Comparison of ENCODE assay signal across 1 cellular context in genomic region chr20:17720755-17721154, GRCh38.
TF ChIP-seq lines count a peak whose summit lies in the region.

No MANE protein-coding gene starts in this region.

TF ChIP-seq in HepG2, 621 proteins besides CTCF, POLR2A, EP300 and RAD21:
- TF ChIP-seq ZNF570 (CRISPR knock-in tag; IDR thresholded peaks at IDR 0.05; ENCODE audit: borderline replicate concordance) (no peak), MAFG (CRISPR knock-in tag; IDR thresholded peaks at IDR 0.05) (peak; percentile 83; the same call in 1 of the 2 replicates), SAFB2 (CRISPR knock-in tag; IDR thresholded peaks at IDR 0.05; ENCODE audit: borderline replicate concordance, low read depth) (no peak), MAFK (conservative IDR thresholded peaks at IDR 0.05 in 1 of 2, IDR thresholded peaks at IDR 0.05 in 1 of 2; ENCODE audit: low read length in 2 of 2) (peak; percentile 99 to 100), MAFF (IDR thresholded peaks at IDR 0.05; ENCODE audit: low read depth, low read length) (peak; percentile 98), NFIB (CRISPR knock-in tag; IDR thresholded peaks at IDR 0.05; ENCODE audit: borderline replicate concordance) (0 out of 2 replicates have a peak, but pooled peaks have one; percentile 30), PRPF4 (IDR thresholded peaks at IDR 0.05; ENCODE audit: low read depth, low read length, poor library complexity, severe bottlenecking) (no peak)
